Comparison of ENCODE assay signal across 18 cellular contexts in the genomic region with DNA sequence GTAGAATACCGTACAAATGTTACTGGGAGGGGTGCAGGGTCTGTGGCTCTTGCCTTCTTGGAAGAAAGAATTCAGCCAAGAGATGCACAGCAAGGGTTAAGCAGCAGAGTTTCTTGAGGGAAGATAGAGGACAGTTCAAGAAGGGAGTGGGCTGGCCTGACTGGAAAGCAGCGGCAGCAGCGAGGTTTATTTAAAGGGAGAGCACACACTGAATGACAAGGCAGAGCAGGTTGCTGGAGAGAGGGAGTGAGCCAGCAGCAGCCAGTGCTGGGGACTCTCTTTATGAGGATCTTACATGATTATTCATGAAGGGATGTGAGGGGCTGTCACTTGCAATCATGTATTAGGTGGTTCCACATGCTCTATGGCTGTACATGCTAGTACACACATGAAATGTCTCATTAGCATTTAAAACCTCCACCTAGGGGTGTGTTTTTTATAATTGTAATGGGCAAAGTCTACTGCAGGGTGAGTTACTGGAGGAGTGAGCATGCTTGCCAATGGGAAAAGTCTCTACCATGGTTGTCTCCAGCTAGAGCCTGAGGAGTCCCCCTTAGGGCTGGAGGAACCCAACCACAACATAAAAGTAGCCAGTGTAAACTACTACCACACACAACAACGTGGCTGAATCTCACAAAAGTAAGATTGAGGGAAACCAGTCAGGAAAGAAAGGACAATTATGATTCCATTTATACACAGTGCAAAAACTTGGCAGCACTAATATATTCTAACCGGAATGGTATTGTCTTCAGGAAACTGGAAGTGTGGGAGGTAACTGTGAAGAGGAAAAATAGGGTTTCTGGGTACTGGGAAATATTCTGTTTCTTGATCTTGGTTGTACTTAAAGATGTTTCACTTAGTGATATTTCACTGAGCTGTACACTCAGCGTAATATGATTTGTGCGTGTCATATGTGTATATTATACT.
"Had no signal": no experiment of that assay in that cellular context is flagged by ENCODE, and none has a peak within 500 bp of the region (broad histone marks: within the 10 kb centered on the region; RNA-seq: fewer than 3 reads in every experiment).

No MANE protein-coding gene starts in this region.

- H3K36me3 Mint-ChIP-seq: naive B cell, T-cell had no signal

- H3K9me3 Mint-ChIP-seq: activated T-helper 1 cell treated with anti-CD3 and anti-CD28 coated beads, Interleukin-12 subunit alpha, Interleukin-12 subunit beta, Interleukin-2, Interleukin-4 antibody, amounts not matched to agents 30 ng/mL and 10 ng/mL and 1 ng/mL, durations not matched to agents 14 hours and 24 hours and 36 hours had no signal

- H3K36me3 ChIP-seq: neutrophil, suprapubic skin, upper lobe of left lung had no signal

- H3K9me3 ChIP-seq: neutrophil, suprapubic skin, upper lobe of left lung had no signal

- H3K4me3 Mint-ChIP-seq: activated naive CD8-positive, alpha-beta T cell treated with anti-CD3 and anti-CD28 coated beads, Interleukin-2, amount 50 U/mL, for 24 hours; activated T-helper 1 cell treated with anti-CD3 and anti-CD28 coated beads, Interleukin-12 subunit alpha, Interleukin-12 subunit beta, Interleukin-2, Interleukin-4 antibody, amounts not matched to agents 30 ng/mL and 10 ng/mL and 1 ng/mL, durations not matched to agents 14 hours and 24 hours and 36 hours; naive B cell; T-cell had no signal

- DNase-seq: activated CD4-positive, alpha-beta T cell treated with anti-CD3 and anti-CD28 coated beads, Interleukin-2, amount 50 U/mL, for 1 hour; activated naive CD4-positive, alpha-beta T cell; activated naive CD8-positive, alpha-beta T cell treated with anti-CD3 and anti-CD28 coated beads, Interleukin-2, amount 50 U/mL, for 24 hours; aorta; hippocampal formation; midbrain; naive B cell; retina; SK-N-SH; stimulated activated naive CD8-positive, alpha-beta T cell treated with anti-CD3 and anti-CD28 coated beads, Interleukin-15, Interleukin-2, amounts not matched to agents 100 U/mL and 50 U/mL, for 24 hours; T-cell; T-helper 9 cell; upper lobe of left lung had no signal

- H3K4me3 ChIP-seq: smooth muscle cell, suprapubic skin, upper lobe of left lung had no signal

- H3K4me1 Mint-ChIP-seq: activated naive CD8-positive, alpha-beta T cell treated with anti-CD3 and anti-CD28 coated beads, Interleukin-2, amount 50 U/mL, for 24 hours; naive B cell; T-cell had no signal

- ATAC-seq: activated CD4-positive, CD25-positive, alpha-beta regulatory T cell treated with anti-CD3 and anti-CD28 coated beads, Interleukin-2, amount 50 U/mL, for 24 hours; activated naive CD8-positive, alpha-beta T cell treated with anti-CD3 and anti-CD28 coated beads, Interleukin-2, amount 50 U/mL, for 24 hours; stimulated activated naive CD8-positive, alpha-beta T cell treated with anti-CD3 and anti-CD28 coated beads, Interleukin-15, Interleukin-2, amounts not matched to agents 100 U/mL and 50 U/mL, for 24 hours; T-cell had no signal

- H3K27ac ChIP-seq: neutrophil, suprapubic skin, upper lobe of left lung had no signal

- H3K4me1 ChIP-seq: suprapubic skin, upper lobe of left lung had no signal

- H3K27ac Mint-ChIP-seq: activated naive CD8-positive, alpha-beta T cell treated with anti-CD3 and anti-CD28 coated beads, Interleukin-2, amount 50 U/mL, for 24 hours; activated T-helper 1 cell treated with anti-CD3 and anti-CD28 coated beads, Interleukin-12 subunit alpha, Interleukin-12 subunit beta, Interleukin-2, Interleukin-4 antibody, amounts not matched to agents 30 ng/mL and 10 ng/mL and 1 ng/mL, durations not matched to agents 14 hours and 24 hours and 36 hours; naive B cell had no signal

- H3K27me3 ChIP-seq: neutrophil, upper lobe of left lung had no signal
